In genomic region chr5:62100201-62100600, GRCh38 we compare ENCODE assay signal across 26 cellular contexts.
"Had no signal": no experiment of that assay in that cellular context is flagged by ENCODE, and none has a peak within 500 bp of the region (broad histone marks: within the 10 kb centered on the region; RNA-seq: fewer than 3 reads in every experiment).

No MANE protein-coding gene starts in this region.

- H3K27me3 ChIP-seq: esophagus squamous epithelium, neutrophil, right atrium auricular region, stomach, thyroid gland, vagina had no signal

- H2AFZ ChIP-seq: parathyroid adenoma had no signal

- ATAC-seq: left lobe of liver; mucosa of descending colon; natural killer cell treated with Interleukin-12 subunit alpha and Interleukin-12 subunit beta and Interleukin-15 and Interleukin-18, amount 100 ng/mL, for 72 hours; sciatic nerve; stimulated activated effector memory CD8-positive, alpha-beta T cell treated with anti-CD3 and anti-CD28 coated beads, Interleukin-12 subunit alpha, Interleukin-12 subunit beta, amount 100 ng/mL, for 72 hours had no signal

- H3K27ac ChIP-seq: dorsolateral prefrontal cortex, esophagus squamous epithelium, neutrophil, parathyroid adenoma, prostate gland, right atrium auricular region, stomach, thyroid gland, vagina had no signal

- H3K4me2 ChIP-seq: smooth muscle cell had no signal

- DNase-seq: dorsolateral prefrontal cortex; effector CD4-positive, alpha-beta T cell; esophagus squamous epithelium; hypothalamus; kidney; mesenchymal stem cell; mucosa of descending colon; naive B cell; stimulated activated CD4-positive, alpha-beta T cell treated with anti-CD3 and anti-CD28 coated beads, Interleukin-12 subunit alpha, Interleukin-12 subunit beta, amount 100 ng/mL, for 4 hours; stimulated activated CD4-positive, alpha-beta T cell treated with anti-CD3 and anti-CD28 coated beads, Interleukin-1b, Interleukin-23, amount 100 ng/mL, for 48 hours; stimulated activated CD4-positive, alpha-beta T cell treated with anti-CD3 and anti-CD28 coated beads, Interleukin-4, amount 100 ng/mL, for 24 hours; stimulated activated naive CD4-positive, alpha-beta T cell treated with Interleukin-2 at 50 U/mL for 16 hours; stomach; thyroid gland; trophoblast cell had no signal

- H3K36me3 ChIP-seq: esophagus squamous epithelium, neutrophil, prostate gland, right atrium auricular region, stomach, thyroid gland, vagina had no signal

- H3K9me3 ChIP-seq: esophagus squamous epithelium, mucosa of descending colon, neutrophil, prostate gland, right atrium auricular region, thyroid gland, vagina had no signal

- H3K4me3 ChIP-seq: dorsolateral prefrontal cortex, esophagus squamous epithelium, lung, mucosa of descending colon, prostate gland, right atrium auricular region, smooth muscle cell, stomach, thyroid gland, vagina had no signal

- H3K4me1 ChIP-seq: parathyroid adenoma, prostate gland, right atrium auricular region, stomach, thyroid gland, vagina had no signal

- H3K79me2 ChIP-seq: parathyroid adenoma had no signal
